30 cellular contexts compared by ENCODE assay signal in the genomic region with DNA sequence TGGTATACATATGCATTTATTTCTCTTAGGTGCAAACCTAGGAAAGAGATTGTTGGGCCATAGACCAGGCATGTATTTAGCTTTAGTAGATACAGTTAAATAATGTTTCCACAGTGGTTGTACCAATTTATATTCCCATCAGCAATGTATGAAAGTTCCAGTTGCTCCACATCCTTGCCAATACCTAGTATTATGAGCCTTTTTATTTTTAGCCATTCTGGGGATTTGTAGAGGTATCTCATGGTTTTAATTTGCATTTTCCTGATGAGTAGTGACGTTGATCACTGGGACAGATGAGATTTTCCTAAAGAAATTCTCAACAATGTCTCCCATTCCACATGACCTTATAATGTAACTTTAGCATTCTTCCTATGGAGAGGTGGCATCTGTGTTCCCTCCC.
"Had no signal": no experiment of that assay in that cellular context is flagged by ENCODE, and none has a peak within 500 bp of the region (broad histone marks: within the 10 kb centered on the region; RNA-seq: fewer than 3 reads in every experiment).

No MANE protein-coding gene starts in this region.

- H3K4me1 ChIP-seq: adrenal gland, ascending aorta, breast epithelium had no signal

- H3K36me3 ChIP-seq: adrenal gland, ascending aorta, brain microvascular endothelial cell, breast epithelium, cardiac muscle cell had no signal

- DNase-seq: activated effector memory CD4-positive, alpha-beta T cell treated with anti-CD3 and anti-CD28 coated beads, Interleukin-2, amount 50 U/mL, for 16 hours; activated effector memory CD4-positive, alpha-beta T cell treated with Interleukin-2 at 50 U/mL for 16 hours; activated gamma-delta T cell; activated gamma-delta T cell treated with Interleukin-2 at 50 U/mL for 16 hours; activated naive CD4-positive, alpha-beta T cell; activated naive CD4-positive, alpha-beta T cell treated with anti-CD3 and anti-CD28 coated beads for 36 hours; activated naive CD4-positive, alpha-beta T cell treated with anti-CD3 and anti-CD28 coated beads, Interleukin-2, amount 10 ng/mL, durations not matched to agents 7 days and 5 days; activated naive CD4-positive, alpha-beta T cell treated with anti-CD3 and anti-CD28 coated beads, Interleukin-2, amount 50 U/mL, for 16 hours; activated naive CD4-positive, alpha-beta T cell treated with Interleukin-2 at 50 U/mL for 16 hours; activated naive CD8-positive, alpha-beta T cell treated with anti-CD3 and anti-CD28 coated beads for 36 hours; activated naive CD8-positive, alpha-beta T cell treated with anti-CD3 and anti-CD28 coated beads, Interleukin-2, amount 10 ng/mL, durations not matched to agents 7 days and 5 days; activated naive CD8-positive, alpha-beta T cell treated with anti-CD3 and anti-CD28 coated beads, Interleukin-2, amount 50 U/mL, for 24 hours; activated T-cell treated with anti-CD3 and anti-CD28 coated beads, Interleukin-2, amount 50 U/mL, for 1 hour; activated T-cell treated with anti-CD3 and anti-CD28 coated beads, Interleukin-2, amount 50 U/mL, for 24 hours; activated T-cell treated with anti-CD3 and anti-CD28 coated beads, Interleukin-2, amount 50 U/mL, for 4 hours; activated T-cell treated with anti-CD3 and anti-CD28 coated beads, Interleukin-2, amount 50 U/mL, for 48 hours; activated T-cell treated with anti-CD3 and anti-CD28 coated beads, Interleukin-2, amount 50 U/mL, for 72 hours; adrenal gland; amniotic stem cell; amygdala; anterior cingulate cortex; aorta; body of pancreas; brain microvascular endothelial cell; caudate nucleus; central memory CD4-positive, alpha-beta T cell; cerebellar nuclear complex had no signal

- H3K9me3 ChIP-seq: adrenal gland, ascending aorta, body of pancreas, breast epithelium had no signal

- H3K27ac ChIP-seq: adrenal gland, ascending aorta, body of pancreas, brain microvascular endothelial cell, breast epithelium, cardiac muscle cell had no signal

- H3K4me3 ChIP-seq: adrenal gland, ascending aorta, body of pancreas, breast epithelium, cardiac muscle cell had no signal
